In the genomic region with DNA sequence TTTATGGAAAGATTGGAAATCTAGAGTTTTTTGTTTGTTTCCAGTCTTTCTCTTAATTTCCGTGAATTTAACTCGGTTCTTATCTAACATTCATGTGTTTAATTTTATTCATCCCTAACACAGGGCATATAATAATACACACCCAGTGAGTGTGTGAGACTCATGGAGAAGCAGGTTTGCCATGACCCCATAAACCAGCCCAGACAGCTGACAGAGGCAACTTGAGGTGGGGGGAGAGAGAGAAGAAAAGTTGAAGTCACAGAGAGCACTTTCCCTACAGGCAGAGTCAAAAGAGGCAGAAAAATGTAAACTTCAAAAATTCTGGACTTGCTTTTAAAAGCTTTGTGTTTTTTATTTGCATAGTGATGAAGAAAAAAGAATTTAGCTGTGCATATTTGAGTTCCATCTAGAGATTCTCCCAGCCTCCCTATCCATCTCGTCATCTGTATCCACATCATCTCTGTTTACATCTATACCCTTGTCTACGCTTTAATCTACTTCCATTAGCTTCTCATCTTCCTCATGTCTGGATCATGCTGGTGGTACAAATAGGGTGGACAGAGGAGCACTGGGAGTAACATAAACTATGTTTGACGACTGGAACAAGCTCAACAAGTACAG, we compare ENCODE assay signal across 20 cellular contexts.
"Had no signal": no experiment of that assay in that cellular context is flagged by ENCODE, and none has a peak within 500 bp of the region (broad histone marks: within the 10 kb centered on the region; RNA-seq: fewer than 3 reads in every experiment).

No MANE protein-coding gene starts in this region.

- H3K36me3 ChIP-seq: brain microvascular endothelial cell, esophagus muscularis mucosa, lower lobe of right lung, prostate gland, stomach had no signal

- H3K4me1 ChIP-seq: esophagus muscularis mucosa, lower lobe of right lung, prostate gland, stomach, testis had no signal

- H3K27me3 ChIP-seq: brain microvascular endothelial cell, esophagus muscularis mucosa, stomach, testis had no signal

- DNase-seq: activated CD4-positive, alpha-beta memory T cell treated with anti-CD3 and anti-CD28 coated beads, Interleukin-2, amount 10 ng/mL, durations not matched to agents 7 days and 5 days; activated CD4-positive, alpha-beta T cell treated with anti-CD3 and anti-CD28 coated beads for 48 hours; activated CD4-positive, CD25-positive, alpha-beta regulatory T cell; activated naive CD4-positive, alpha-beta T cell treated with anti-CD3 and anti-CD28 coated beads for 36 hours; activated T-cell treated with anti-CD3 and anti-CD28 coated beads, Interleukin-2, amount 50 U/mL, for 1 hour; anterior cingulate cortex; cortex of kidney; glutamatergic neuron; hippocampal formation; left colon; lower lobe of right lung; naive B cell; right cardiac atrium; stimulated activated CD4-positive, alpha-beta T cell treated with anti-CD3 and anti-CD28 coated beads, Interleukin-4, amount 100 ng/mL, for 24 hours; stomach; T1000; testis had no signal

- H3K9me3 ChIP-seq: esophagus muscularis mucosa, lower lobe of right lung, prostate gland, stomach, testis had no signal

- H3K4me3 ChIP-seq: esophagus muscularis mucosa, lower lobe of right lung, prostate gland, stomach had no signal

- H3K27ac ChIP-seq: brain microvascular endothelial cell, lower lobe of right lung, prostate gland, stomach, testis had no signal
